ENCODE assay signal across 8 cellular contexts in the genomic region with DNA sequence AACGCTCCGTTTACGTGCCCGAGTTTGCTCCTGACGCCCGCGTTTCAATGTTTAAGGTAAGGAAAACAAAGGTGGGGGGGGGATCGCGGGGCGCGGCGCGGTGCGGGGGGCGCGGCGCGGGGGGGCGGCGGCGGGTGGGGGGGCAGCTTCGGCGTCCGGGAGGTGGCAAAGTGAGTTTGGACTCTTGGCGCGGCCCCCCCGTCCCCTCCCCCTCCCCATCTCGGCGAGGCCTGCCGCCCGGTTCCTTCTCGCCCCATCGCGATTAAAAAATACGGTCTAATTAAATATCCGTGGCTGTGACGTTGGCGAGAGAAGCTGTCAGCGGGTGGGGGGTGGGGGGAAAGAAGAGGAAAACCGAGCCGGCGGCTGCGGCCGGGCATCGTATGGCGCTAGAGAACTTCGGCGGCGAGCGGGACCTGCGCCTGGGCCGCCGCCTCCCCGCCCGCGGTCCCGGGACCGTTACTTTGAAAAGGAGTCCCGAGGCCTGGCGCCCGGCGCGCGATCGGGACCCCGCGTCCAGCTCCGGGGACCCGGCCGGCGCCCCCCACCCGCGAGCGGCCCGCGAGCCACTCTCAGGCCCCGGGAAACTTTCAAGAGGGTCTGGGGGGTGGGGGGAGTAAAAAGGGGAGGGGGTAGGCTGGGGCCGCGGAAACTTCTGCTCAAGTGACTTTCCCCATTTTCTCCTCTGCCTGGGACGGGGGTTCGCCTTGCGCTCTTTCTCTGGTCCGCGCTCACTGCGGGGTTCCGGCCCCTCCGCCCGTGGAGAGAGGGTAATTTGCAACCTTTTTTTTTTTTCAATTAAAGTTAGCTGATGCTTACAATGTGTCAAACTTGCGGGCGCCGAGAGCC.
DNase-seq lines count a peak whose midpoint lies in the region; ATAC-seq and TF ChIP-seq lines count a peak whose summit lies in the region.

No MANE protein-coding gene starts in this region.

- H3K4me1 ChIP-seq in right atrium auricular region: peaks cover 0 to 49% of the 10 kb centered on the region in 2 donors

- H3K4me3 Mint-ChIP-seq in brain: peak overlapping the region; percentile 88 to 93 (median 92)
- H3K4me3 Mint-ChIP-seq in natural killer cell: peak overlapping the region; percentile 92

- TF ChIP-seq CTCF in right atrium auricular region (IDR thresholded peaks at IDR 0.05) (no peak), brain (conservative IDR thresholded peaks at IDR 0.05) (no peak), natural killer cell (IDR thresholded peaks at IDR 0.05) (no peak), GM10266 (IDR thresholded peaks at IDR 0.05; ENCODE audit: control insufficient read depth, insufficient read depth, low read depth, missing control alignments) (no peak)

- H3K27ac ChIP-seq in right atrium auricular region: peak overlapping the region in 1 of 2 donors; percentile 14

- no peaks in the 10 kb centered on the region for H3K9me3 ChIP-seq in right atrium auricular region

- H3K27me3 ChIP-seq in right atrium auricular region: peaks cover 6% of the 10 kb centered on the region in 2 donors

- H3K36me3 ChIP-seq in right atrium auricular region: no peaks in the 10 kb centered on the region

- DNase-seq in right atrium auricular region (ENCODE audit: low spot score) (no peak), Right ventricle myocardium inferior (ENCODE audit: missing footprints) (no peak), natural killer cell (no peak), SW480 (ENCODE audit: low spot score) (no peak), GM10266 (ENCODE audit: extremely low spot score) (no peak)

- H3K27ac Mint-ChIP-seq in brain (peak overlapping the region; percentile 68 to 96 (median 88)), natural killer cell (no peak overlapping the region)

- H3K9me3 Mint-ChIP-seq in brain (no peaks in the 10 kb centered on the region), natural killer cell (no peaks in the 10 kb centered on the region)

- peak overlapping the region; percentile 30 to 64 for H3K4me3 ChIP-seq in right atrium auricular region

- H3K27me3 Mint-ChIP-seq in brain (peaks cover 56% of the 10 kb centered on the region), natural killer cell (ENCODE audit: low read depth in 2 of 2) (peaks cover 55 to 63% of the 10 kb centered on the region in 2 donors)

- ATAC-seq in Right ventricle myocardium inferior (no peak), natural killer cell (no peak), HG03342 (IDR thresholded peaks at IDR 0.05; ENCODE audit: unreplicated experiment) (no peak), HG03097 (IDR thresholded peaks at IDR 0.05; ENCODE audit: low FRiP score, unreplicated experiment) (no peak)

- H3K4me1 Mint-ChIP-seq in brain (peaks cover 42% of the 10 kb centered on the region), natural killer cell (peaks cover 22 to 30% of the 10 kb centered on the region in 2 donors)

- no peaks in the 10 kb centered on the region for H3K36me3 Mint-ChIP-seq in brain
- H3K36me3 Mint-ChIP-seq in natural killer cell: peaks cover 14% of the 10 kb centered on the region

- intact Hi-C loops in Right ventricle myocardium inferior (cut with DNase I) (no loop called here), natural killer cell (cut with micrococcal nuclease) (no loop called here)

Comparison
In these comparisons a context has a peak if more than half of its experiments do, and no peak if none do; other contexts are left out.
1. H3K27ac Mint-ChIP-seq: peak in brain (5 of 5); none in natural killer cell (0 of 2).